ENCODE assay signal across 8 cellular contexts in genomic region chr9:15295761-15296405, GRCh38. TPM values are rescaled to one million over a fixed set of nuclear protein-coding genes. Genes with fewer than 3 reads are reported as not detected.
DNase-seq lines count a peak whose midpoint lies in the region; ATAC-seq and TF ChIP-seq lines count a peak whose summit lies in the region.

No MANE protein-coding gene starts in this region.

- peak overlapping the region; percentile 29 to 73 for H3K9ac ChIP-seq in mucosa of rectum (ENCODE audit: low read depth in 1 of 2, low read length in 2 of 2)

- CTCF ChIA-PET in PC-9 (lab: Charles Lee): no interaction called here

- in situ Hi-C loops in Caki2 (cut with HindIII; ENCODE audit: low pct_unique_long_range_greater_than_20kb, low sequenced_read_pairs): no loop called here

- no peaks in the 10 kb centered on the region for H3K36me3 ChIP-seq in PC-9 (ENCODE audit: low read depth)
- H3K36me3 ChIP-seq in mucosa of rectum (ENCODE audit: control insufficient read depth in 2 of 2, insufficient read depth in 2 of 2, low read length in 2 of 2): no peaks in the 10 kb centered on the region

- peaks cover 17% of the 10 kb centered on the region; the same call in 1 of the 2 replicates for H3K4me1 ChIP-seq in PC-9 (replicated peaks; ENCODE audit: insufficient read depth)
- H3K4me1 ChIP-seq in mucosa of rectum (ENCODE audit: control insufficient read depth in 2 of 2, insufficient read depth in 2 of 2, low read length in 2 of 2): peaks cover 25 to 27% of the 10 kb centered on the region in 2 donors

- H3K27me3 ChIP-seq in PC-9 (ENCODE audit: insufficient read depth, low read depth): no peaks in the 10 kb centered on the region
- H3K27me3 ChIP-seq in mucosa of rectum (ENCODE audit: control insufficient read depth in 2 of 2, insufficient read depth in 2 of 2, low read length in 2 of 2): no peaks in the 10 kb centered on the region

- H3F3A ChIP-seq in PC-9 (ENCODE audit: insufficient read depth, low read depth): no peaks in the 10 kb centered on the region

- H3K4me2 ChIP-seq in PC-9: peak overlapping the region; percentile 72

- peak overlapping the region; percentile 66 for H2AFZ ChIP-seq in PC-9

- POLR2A ChIA-PET in PC-9 (lab: Charles Lee; ENCODE audit: unreplicated experiment): interaction anchor here (0.6 kb wide), 1 partner anchor 155 kb away, joined by 4 read pairs; no protein-coding TSS in a partner anchor

- no peak for TF ChIP-seq CTCF in PC-9 (conservative IDR thresholded peaks at IDR 0.05)
- no peak for TF ChIP-seq CTCF in choroid plexus epithelial cell (conservative IDR thresholded peaks at IDR 0.05; ENCODE audit: low read depth, low read length)

- H4K20me1 ChIP-seq in PC-9 (ENCODE audit: insufficient read depth): no peaks in the 10 kb centered on the region

- H3K27ac ChIP-seq in PC-9: peak overlapping the region; percentile 13
- H3K27ac ChIP-seq in mucosa of rectum (ENCODE audit: low read depth in 2 of 2, low read length in 2 of 2): peak overlapping the region; percentile 80 to 88

- no TSS peak for BruUV-seq in PC-9 (replicated peaks; lab: Mats Ljungman, UMichigan)

- no peaks in the 10 kb centered on the region for H3K9me2 ChIP-seq in PC-9 (ENCODE audit: insufficient read depth)

- DNase-seq in Caki2 (ENCODE audit: low read depth): peak; percentile 76
- peak in 1 of 2 experiments; percentile 51 for DNase-seq in PC-9
- peak; percentile 70 for DNase-seq in choroid plexus epithelial cell (ENCODE audit: low read depth)
- DNase-seq in D341Med (ENCODE audit: low spot score): no peak
- no peak for DNase-seq in stimulated activated CD4-positive, alpha-beta T cell treated with anti-CD3 and anti-CD28 coated beads, Interleukin-15, amount 100 ng/mL, for 24 hours
- DNase-seq in NCI-H2227 treated with DMSO at 0.1 percent for 48 hours (lab: John Stamatoyannopoulos, UW): no peak

- H3K4me3 ChIP-seq in PC-9 (peak overlapping the region; percentile 50; the same call in 1 of the 2 replicates), choroid plexus epithelial cell (ENCODE audit: low read depth, low read length) (peak overlapping the region; percentile 39), mucosa of rectum (ENCODE audit: low read length in 2 of 2) (peak overlapping the region; percentile 66 to 75)

- H3K79me2 ChIP-seq in PC-9 (ENCODE audit: low read depth): no peaks in the 10 kb centered on the region

- no peaks in the 10 kb centered on the region for H3K9me3 ChIP-seq in PC-9 (ENCODE audit: insufficient read depth, low read depth)
- H3K9me3 ChIP-seq in mucosa of rectum (ENCODE audit: control insufficient read depth in 2 of 2, low read length in 2 of 2): no peaks in the 10 kb centered on the region

- peak; percentile 25 for ATAC-seq in GM21786 (IDR thresholded peaks at IDR 0.05; ENCODE audit: unreplicated experiment)

- intact Hi-C loops in PC-9 (cut with micrococcal nuclease; ENCODE audit: unreplicated experiment): no loop called here

RNA-seq across cellular contexts. Expression of gene TTC39B, which starts 11.1 kb away (rescaled TPM):
- total RNA-seq in Caki2 (2014; rRNA removed; shearing (Covaris generic); ENCODE audit: low replicate concordance): 0.81 and 8.0 TPM in 2 replicates
- total RNA-seq in PC-9 (2021): 8.7 and 8.8 TPM in 2 replicates

Comparison
In these comparisons a context has a peak if more than half of its experiments do, and no peak if none do; other contexts are left out.
1. DNase-seq: peak in Caki2 (single experiment) and choroid plexus epithelial cell (single experiment); none in D341Med (single experiment), stimulated activated CD4-positive, alpha-beta T cell treated with anti-CD3 and anti-CD28 coated beads, Interleukin-15, amount 100 ng/mL, for 24 hours (single experiment) and NCI-H2227 treated with DMSO at 0.1 percent for 48 hours (single experiment).
2. Peak in every context shown above with its lines, with median percentiles within 50 percentile points of each other: H3K4me3 ChIP-seq.